Comparison of ENCODE assay signal across 16 cellular contexts in the genomic region with DNA sequence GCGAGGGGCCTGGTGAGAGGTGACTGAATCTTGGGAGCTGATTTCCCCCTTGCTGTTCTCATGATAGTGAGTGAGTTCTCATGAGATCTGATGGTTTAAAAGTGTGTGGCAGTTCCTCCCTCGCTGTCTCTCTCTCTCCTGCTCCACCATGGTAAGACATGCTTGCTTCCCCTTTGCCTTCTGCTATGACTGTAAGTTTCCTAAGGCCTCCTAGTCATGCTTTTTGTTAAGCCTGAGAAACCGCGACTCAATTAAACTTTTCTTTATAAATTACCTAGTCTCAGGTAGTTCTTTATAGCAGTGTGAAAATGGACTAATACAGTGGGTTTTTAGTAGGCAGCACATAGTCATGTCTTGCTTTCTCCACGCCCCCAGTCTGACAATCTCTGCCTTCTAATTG. TPM values are rescaled to one million over a fixed set of nuclear protein-coding genes. Genes with fewer than 3 reads are reported as not detected.
"Had no signal": no experiment of that assay in that cellular context is flagged by ENCODE, and none has a peak within 500 bp of the region (broad histone marks: within the 10 kb centered on the region; RNA-seq: fewer than 3 reads in every experiment).

No MANE protein-coding gene starts in this region.

RNA-seq across cellular contexts. Expression of a gene that starts 43.9 kb away (rescaled TPM):
- total RNA-seq: activated B cell treated with CpG ODN at 0.5 μM for 24 hours; activated CD4-positive, alpha-beta memory T cell treated with anti-CD3 and anti-CD28 coated beads for 36 hours; activated naive CD4-positive, alpha-beta T cell treated with anti-CD3 and anti-CD28 coated beads for 36 hours; activated naive CD4-positive, alpha-beta T cell treated with anti-CD3 and anti-CD28 coated beads, Interleukin-2, amount 50 U/mL, for 72 hours; activated T-cell treated with anti-CD3 and anti-CD28 coated beads, Interleukin-2, amount 50 U/mL, for 4 hours; activated T-helper 1 cell treated with anti-CD3 and anti-CD28 coated beads, Interleukin-12 subunit alpha, Interleukin-12 subunit beta, Interleukin-2, Interleukin-4 antibody, amounts not matched to agents 30 ng/mL and 10 ng/mL and 1 ng/mL, durations not matched to agents 14 hours and 24 hours and 36 hours; adrenal gland; astrocyte; body of pancreas; breast epithelium; cardiac septum; M059J; OCI-LY7; PC-9; Right ventricle myocardium inferior; T-cell had no signal
- polyA plus RNA-seq: adrenal gland had no signal
